In the genomic region with DNA sequence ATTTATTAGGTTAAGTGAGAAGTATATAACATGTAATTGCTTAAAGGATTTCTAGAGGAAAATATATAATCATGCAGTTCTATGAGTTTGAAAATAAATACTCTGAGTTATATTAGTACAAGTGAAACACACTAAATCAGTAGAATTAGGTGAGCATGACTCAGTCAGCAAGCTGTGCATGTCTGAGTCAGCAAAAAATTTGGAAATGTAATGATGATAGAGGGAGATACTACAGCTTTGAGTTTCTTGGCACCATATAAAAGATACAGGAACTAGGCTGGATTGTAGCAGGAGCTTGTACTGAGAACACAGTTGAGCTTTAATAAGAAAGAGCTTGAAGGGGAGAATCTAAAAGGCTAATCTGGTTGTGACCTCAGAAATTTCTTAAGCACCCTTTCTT, we compare ENCODE assay signal across 15 cellular contexts.
"Had no signal": no experiment of that assay in that cellular context is flagged by ENCODE, and none has a peak within 500 bp of the region (broad histone marks: within the 10 kb centered on the region; RNA-seq: fewer than 3 reads in every experiment).

No MANE protein-coding gene starts in this region.

- H3K27me3 ChIP-seq: dorsolateral prefrontal cortex, stomach, thyroid gland had no signal

- H3K79me2 ChIP-seq: parathyroid adenoma had no signal

- H3K4me1 ChIP-seq: parathyroid adenoma, prostate gland, thyroid gland had no signal

- FAIRE-seq: frontal cortex, keratinocyte, urothelium cell line had no signal

- H3K9ac ChIP-seq: parathyroid adenoma had no signal

- H2AFZ ChIP-seq: parathyroid adenoma had no signal

- H3K9me3 ChIP-seq: prostate gland, stomach, thyroid gland had no signal

- DNase-seq: cortex of kidney; effector CD8-positive, alpha-beta T cell; naive thymus-derived CD4-positive, alpha-beta T cell; nephron progenitor cell; stimulated activated naive CD4-positive, alpha-beta T cell; stomach; substantia nigra; thyroid gland had no signal

- H3K4me3 ChIP-seq: dorsolateral prefrontal cortex, prostate gland, stomach, thyroid gland had no signal

- H3K36me3 ChIP-seq: prostate gland, stomach, thyroid gland had no signal

- ATAC-seq: naive thymus-derived CD4-positive, alpha-beta T cell; sciatic nerve had no signal

- H3K27ac ChIP-seq: parathyroid adenoma, prostate gland, stomach, thyroid gland had no signal
